ENCODE assay signal across 13 cellular contexts in genomic region chr7:11716185-11716584, GRCh38.
DNase-seq lines count a peak whose midpoint lies in the region; ATAC-seq and TF ChIP-seq lines count a peak whose summit lies in the region.
"Had no signal": no experiment of that assay in that cellular context is flagged by ENCODE, and none has a peak within 500 bp of the region (broad histone marks: within the 10 kb centered on the region; RNA-seq: fewer than 3 reads in every experiment).

No MANE protein-coding gene starts in this region.

- no peak overlapping the region for H3K14ac ChIP-seq in neuronal stem cell (ENCODE audit: low read length)

- H3K4me2 ChIP-seq in neuronal stem cell (ENCODE audit: insufficient read depth, low read length, poor library complexity, severe bottlenecking), result no peak overlapping the region

- H3K9ac ChIP-seq in neuronal stem cell (ENCODE audit: low read depth, low read length, poor library complexity), result no peak overlapping the region

- no peak overlapping the region for H4K91ac ChIP-seq in neuronal stem cell (ENCODE audit: low read depth, low read length, poor library complexity)

- in situ Hi-C loops in Panc1 (cut with HindIII; ENCODE audit: low pct_unique_long_range_greater_than_20kb, low sequenced_read_pairs), result no loop called here

- H2AK5ac ChIP-seq in neuronal stem cell (ENCODE audit: low read depth, low read length), result no peak overlapping the region

- no peak overlapping the region for H2BK12ac ChIP-seq in neuronal stem cell (ENCODE audit: low read length)

- no TSS peak for BruUV-seq in Panc1 (replicated peaks; lab: Mats Ljungman, UMichigan)

- no peak overlapping the region for H3K4me3 ChIP-seq in Panc1 (ENCODE audit: low read depth in 2 of 2, low read length in 2 of 2)
- H3K4me3 ChIP-seq in fibroblast of pulmonary artery (replicated peaks; ENCODE audit: low read depth, low read length), result no peak overlapping the region
- no peak overlapping the region for H3K4me3 ChIP-seq in testis
- H3K4me3 ChIP-seq in neuronal stem cell (ENCODE audit: low read length in 2 of 2), result no peak overlapping the region
- H3K4me3 ChIP-seq: esophagus muscularis mucosa, lung had no signal

- H3K27me3 ChIP-seq in Panc1 (ENCODE audit: control insufficient read depth, insufficient read depth, low read length) (no peaks in the 10 kb centered on the region), testis (no peaks in the 10 kb centered on the region), neuronal stem cell (ENCODE audit: control insufficient read depth in 3 of 3, insufficient read depth in 3 of 3, low read depth in 1 of 3, low read length in 3 of 3) (no peaks in the 10 kb centered on the region)
- H3K27me3 ChIP-seq: esophagus muscularis mucosa had no signal

- no peak for TF ChIP-seq CTCF in Panc1 (IDR thresholded peaks at IDR 0.05)
- TF ChIP-seq CTCF in fibroblast of pulmonary artery (IDR thresholded peaks at IDR 0.05; ENCODE audit: low read length, missing control alignments), result no peak
- no peak for TF ChIP-seq CTCF in testis (IDR thresholded peaks at IDR 0.05)

- no peak overlapping the region for H4K8ac ChIP-seq in neuronal stem cell (ENCODE audit: low read depth, low read length)

- H3K27ac ChIP-seq in Panc1 (ENCODE audit: low read length) (peak overlapping the region; percentile 36; the same call in 1 of the 2 replicates), testis (no peak overlapping the region), neuronal stem cell (replicated peaks; ENCODE audit: low read length) (no peak overlapping the region)
- H3K27ac ChIP-seq: esophagus muscularis mucosa had no signal

- no peak overlapping the region for H3K4ac ChIP-seq in neuronal stem cell (ENCODE audit: low read length)

- H2AFZ ChIP-seq in neuronal stem cell (ENCODE audit: low read length), result no peak overlapping the region

- peak; percentile 7 for DNase-seq in NCI-H345 (lab: John Stamatoyannopoulos, UW)
- DNase-seq in NCI-H345 treated with DMSO at 0.1 percent for 48 hours (lab: John Stamatoyannopoulos, UW; ENCODE audit: unreplicated experiment), result no peak
- DNase-seq in Panc1 (ENCODE audit: low read depth, low spot score), result peak; percentile 35
- DNase-seq in fibroblast of pulmonary artery (ENCODE audit: low read depth), result peak; percentile 97
- peak; percentile 23 for DNase-seq in testis
- no peak for DNase-seq in activated CD4-positive, alpha-beta T cell treated with anti-CD3 and anti-CD28 coated beads for 48 hours
- no peak for DNase-seq in neuronal stem cell (ENCODE audit: low spot score)
- DNase-seq: activated CD8-positive, alpha-beta T cell treated with anti-CD3 and anti-CD28 coated beads, Interleukin-2, amount 10 ng/mL, durations not matched to agents 7 days and 5 days; NCI-H510A; SW 1271 had no signal

- TF ChIP-seq POLR2A in testis (IDR thresholded peaks at IDR 0.05), result no peak

- no peaks in the 10 kb centered on the region for H3K36me3 ChIP-seq in Panc1 (ENCODE audit: control insufficient read depth, insufficient read depth, low read length)
- H3K36me3 ChIP-seq in testis (ENCODE audit: low read depth, missing control alignments), result no peaks in the 10 kb centered on the region
- no peaks in the 10 kb centered on the region for H3K36me3 ChIP-seq in neuronal stem cell (replicated peaks in 1 of 2; ENCODE audit: control insufficient read depth in 2 of 2, insufficient read depth in 2 of 2, low read length in 2 of 2)
- H3K36me3 ChIP-seq: esophagus muscularis mucosa had no signal

- no peaks in the 10 kb centered on the region for H3K79me1 ChIP-seq in neuronal stem cell (ENCODE audit: low read depth, low read length)

- H3K4me1 ChIP-seq in Panc1 (ENCODE audit: control insufficient read depth, insufficient read depth, low read length) (peaks cover 14% of the 10 kb centered on the region), testis (no peaks in the 10 kb centered on the region), neuronal stem cell (ENCODE audit: control insufficient read depth in 2 of 2, insufficient read depth in 1 of 2, low read depth in 1 of 2, low read length in 2 of 2) (no peaks in the 10 kb centered on the region)
- H3K4me1 ChIP-seq: esophagus muscularis mucosa had no signal

- CTCF ChIA-PET in Panc1 (lab: Charles Lee), result no interaction called here

- no peak overlapping the region for H2BK120ac ChIP-seq in neuronal stem cell (ENCODE audit: low read depth, low read length)

- intact Hi-C loops in Panc1 (cut with micrococcal nuclease; ENCODE audit: unreplicated experiment) (no loop called here), testis (cut with DNase I; ENCODE audit: low total_unique reads) (no loop called here)

- POLR2A ChIA-PET in Panc1 (lab: Charles Lee), result no interaction called here

- no peak overlapping the region for H3K18ac ChIP-seq in neuronal stem cell (ENCODE audit: low read length)

- H2BK5ac ChIP-seq in neuronal stem cell (ENCODE audit: low read length), result no peak overlapping the region

- H3K23ac ChIP-seq in neuronal stem cell (ENCODE audit: low read depth, low read length, poor library complexity), result no peak overlapping the region

- ATAC-seq in Panc1, result peak; percentile 69
- ATAC-seq in HG02642 (IDR thresholded peaks at IDR 0.05; ENCODE audit: poor library complexity, unreplicated experiment), result no peak
- ATAC-seq: activated CD8-positive, alpha-beta T cell treated with anti-CD3 and anti-CD28 coated beads, Interleukin-2, amount 10 ng/mL, durations not matched to agents 7 days and 5 days had no signal

- no peak overlapping the region for H2BK15ac ChIP-seq in neuronal stem cell (ENCODE audit: low read length)

- no peaks in the 10 kb centered on the region for H3K9me3 ChIP-seq in Panc1 (ENCODE audit: control insufficient read depth, insufficient read depth, low read depth, low read length)
- no peaks in the 10 kb centered on the region for H3K9me3 ChIP-seq in testis
- H3K9me3 ChIP-seq in neuronal stem cell (replicated peaks in 1 of 2; ENCODE audit: control insufficient read depth in 2 of 2, insufficient read depth in 1 of 2, low read depth in 1 of 2, low read length in 2 of 2), result no peaks in the 10 kb centered on the region
- H3K9me3 ChIP-seq: esophagus muscularis mucosa had no signal

Comparison
In these comparisons a context has a peak if more than half of its experiments do, and no peak if none do; other contexts are left out.
1. DNase-seq: peak in NCI-H345 (single experiment), Panc1 (single experiment), fibroblast of pulmonary artery (single experiment) and testis (single experiment); none in NCI-H345 treated with DMSO at 0.1 percent for 48 hours (single experiment), activated CD4-positive, alpha-beta T cell treated with anti-CD3 and anti-CD28 coated beads for 48 hours (single experiment) and neuronal stem cell (single experiment).